In the genomic region with DNA sequence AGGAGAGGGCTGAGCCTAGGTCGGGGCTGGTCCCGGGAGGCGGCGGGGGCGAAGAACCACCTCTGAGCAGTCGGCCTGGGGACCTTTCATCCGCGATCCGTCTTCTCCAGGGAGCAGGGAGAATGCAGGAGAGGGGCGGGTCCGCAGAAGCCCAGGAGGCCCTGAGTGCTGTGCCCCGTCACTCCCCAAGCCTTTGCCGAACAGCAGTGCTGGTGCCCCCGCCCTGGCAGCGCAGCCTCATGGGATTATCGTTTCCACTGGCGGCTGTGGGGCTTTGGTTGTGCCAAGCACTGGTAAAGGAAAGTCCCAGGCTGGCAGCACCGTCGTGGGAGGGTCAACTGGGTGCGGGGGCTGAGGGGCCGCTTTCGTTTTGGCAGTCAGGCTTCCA, we compare ENCODE assay signal across 8 cellular contexts. TPM values are rescaled to one million over a fixed set of nuclear protein-coding genes. Genes with fewer than 3 reads are reported as not detected.
DNase-seq lines count a peak whose midpoint lies in the region; ATAC-seq, FAIRE-seq and TF ChIP-seq lines count a peak whose summit lies in the region.

No MANE protein-coding gene starts in this region.

- DNase-seq in A549 (ENCODE audit: low read depth in 1 of 2, low spot score in 1 of 2) (no peak), H9 (no peak), SIG-M5 treated with dmso at 0.1 percent for 504 hours (lab: John Stamatoyannopoulos, UW; ENCODE audit: unreplicated experiment) (no peak), RCC 7860 (ENCODE audit: low spot score) (no peak), NCI-H524 treated with DMSO at 0.1 percent for 48 hours (lab: John Stamatoyannopoulos, UW) (no peak)

- no peak overlapping the region for H3T11ph ChIP-seq in H9 (ENCODE audit: low read length)

- H2AK5ac ChIP-seq in H9 (ENCODE audit: insufficient read length, low read length), result no peak overlapping the region

- no peak overlapping the region for H2BK120ac ChIP-seq in H9 (ENCODE audit: low read depth, low read length, poor library complexity, severe bottlenecking)

- H3K79me2 ChIP-seq in H9 (ENCODE audit: insufficient read depth, low read length), result peaks cover 6% of the 10 kb centered on the region; the same call in 1 of the 2 replicates

- H4K8ac ChIP-seq in H9 (replicated peaks; ENCODE audit: insufficient read length, low read depth, low read length), result no peak overlapping the region

- H4K20me1 ChIP-seq in H9 (ENCODE audit: control insufficient read depth, insufficient read depth, insufficient read length), result no peaks in the 10 kb centered on the region

- H3K18ac ChIP-seq in H9 (ENCODE audit: insufficient read length, low read depth, low read length), result no peak overlapping the region

- H2BK12ac ChIP-seq in H9 (ENCODE audit: insufficient read length, low read depth, low read length), result no peak overlapping the region

- FAIRE-seq in A549 (lab: Jason Lieb, UNC), result no peak
- FAIRE-seq in RCC 7860 (lab: Jason Lieb, UNC), result no peak

- no peak overlapping the region for H4K5ac ChIP-seq in H9 (ENCODE audit: insufficient read length, low read depth, low read length)

- H3K4me1 ChIP-seq in A549 (peaks cover 17% of the 10 kb centered on the region), H9 (ENCODE audit: insufficient read depth, low read length) (no peaks in the 10 kb centered on the region)

- H3K27ac Mint-ChIP-seq in H9, result 0 out of 7 replicates have a peak overlapping the region, but pooled peaks of 1 of the 3 experiments have one; percentile 42
- peak overlapping the region; percentile 83 for H3K27ac Mint-ChIP-seq in activated T-helper 17 cell treated with anti-CD3 and anti-CD28 coated beads, Interleukin-2, amount 50 U/mL, for 72 hours
- peak overlapping the region; percentile 29 for H3K27ac Mint-ChIP-seq in stimulated activated naive CD8-positive, alpha-beta T cell treated with anti-CD3 and anti-CD28 coated beads, Interleukin-15, Interleukin-2, amounts not matched to agents 100 ng/mL and 50 ng/mL, for 24 hours

- no peak overlapping the region for H3K23ac ChIP-seq in H9 (ENCODE audit: insufficient read length, low read depth, low read length)

- no peak for TF ChIP-seq CTCF in A549 (IDR thresholded peaks at IDR 0.05)
- TF ChIP-seq CTCF in H9 (conservative IDR thresholded peaks at IDR 0.05), result no peak

- CTCF ChIA-PET in A549 (lab: Yijun Ruan, JAX), result interaction anchor here (0.8 to 1.7 kb wide), 2 partner anchors 9 to 31 kb away, joined by 3 to 8 read pairs; a partner anchor contains a TSS

- no peak for TF ChIP-seq POLR2A in A549 (IDR thresholded peaks at IDR 0.05; ENCODE audit: low read length)

- no peaks in the 10 kb centered on the region for H3K9me3 ChIP-seq in A549
- H3K9me3 ChIP-seq in H9 (ENCODE audit: control insufficient read depth, low read depth, low read length), result no peaks in the 10 kb centered on the region
- no peaks in the 10 kb centered on the region for H3K9me3 ChIP-seq in iPS-18c (ENCODE audit: control insufficient read depth, insufficient read depth, low read length)

- peak overlapping the region; percentile 98 to 99 for H3K27ac ChIP-seq in A549
- H3K27ac ChIP-seq in H9 (ENCODE audit: insufficient read length, low read depth, low read length), result no peak overlapping the region

- ATAC-seq in A549, result peak; percentile 37 to 68; a peak in 3 of 6 replicates
- no peak for ATAC-seq in activated T-helper 17 cell treated with anti-CD3 and anti-CD28 coated beads, Interleukin-2, amount 50 U/mL, for 72 hours (replicated peaks)

- H3K4me1 Mint-ChIP-seq in H9, result peaks cover 8 to 14% of the 10 kb centered on the region in 2 experiments
- H3K4me1 Mint-ChIP-seq in activated T-helper 17 cell treated with anti-CD3 and anti-CD28 coated beads, Interleukin-2, amount 50 U/mL, for 72 hours, result peaks cover 17% of the 10 kb centered on the region
- peaks cover 24% of the 10 kb centered on the region for H3K4me1 Mint-ChIP-seq in stimulated activated naive CD8-positive, alpha-beta T cell treated with anti-CD3 and anti-CD28 coated beads, Interleukin-15, Interleukin-2, amounts not matched to agents 100 ng/mL and 50 ng/mL, for 24 hours (ENCODE audit: low read depth)

- POLR2A ChIA-PET in A549 (lab: Yijun Ruan, JAX), result interaction anchor here (1.3 to 1.6 kb wide), 2 partner anchors 9 to 12 kb away, joined by 8 to 13 read pairs; a partner anchor contains a TSS

- H3K4me3 Mint-ChIP-seq in H9, result peak overlapping the region; percentile 93 to 96
- peak overlapping the region; percentile 100 for H3K4me3 Mint-ChIP-seq in activated T-helper 17 cell treated with anti-CD3 and anti-CD28 coated beads, Interleukin-2, amount 50 U/mL, for 72 hours
- peak overlapping the region; percentile 98 for H3K4me3 Mint-ChIP-seq in stimulated activated naive CD8-positive, alpha-beta T cell treated with anti-CD3 and anti-CD28 coated beads, Interleukin-15, Interleukin-2, amounts not matched to agents 100 ng/mL and 50 ng/mL, for 24 hours

- WGBS in A549 (ENCODE audit: missing lambda C conversion rate), result 1% methylated on average over 18 of the region's 22 CpGs
- WGBS in H9 (ENCODE audit: extremely low coverage, insufficient read length, low lambda C conversion rate), result no CpG with 5 or more reads among the region's 22 CpGs

- TF ChIP-seq RAD21 in A549 (conservative IDR thresholded peaks at IDR 0.05 in 1 of 2, IDR thresholded peaks at IDR 0.05 in 1 of 2), result no peak

- no peak for TF ChIP-seq EP300 in A549 (IDR thresholded peaks at IDR 0.05)

- no peak overlapping the region for H3K56ac ChIP-seq in H9 (ENCODE audit: insufficient read length, low read depth, low read length)

- peaks cover 10 to 25% (median 25%) of the 10 kb centered on the region in 3 experiments for H3K36me3 Mint-ChIP-seq in H9 (ENCODE audit: insufficient read depth in 1 of 3, low read depth in 3 of 3)
- peaks cover 49% of the 10 kb centered on the region for H3K36me3 Mint-ChIP-seq in activated T-helper 17 cell treated with anti-CD3 and anti-CD28 coated beads, Interleukin-2, amount 50 U/mL, for 72 hours (ENCODE audit: low read depth)
- peaks cover 20% of the 10 kb centered on the region for H3K36me3 Mint-ChIP-seq in stimulated activated naive CD8-positive, alpha-beta T cell treated with anti-CD3 and anti-CD28 coated beads, Interleukin-15, Interleukin-2, amounts not matched to agents 100 ng/mL and 50 ng/mL, for 24 hours (ENCODE audit: low read depth)

- H3K14ac ChIP-seq in H9 (ENCODE audit: insufficient read depth, low read length), result no peak overlapping the region

- H2AFZ ChIP-seq in H9 (ENCODE audit: low read length), result no peak overlapping the region

- peak overlapping the region; percentile 65 for H3K4me3 ChIP-seq in A549
- H3K4me3 ChIP-seq in iPS-18c (ENCODE audit: insufficient read depth, low read depth, low read length), result peak overlapping the region; percentile 73

- H3K9ac ChIP-seq in H9 (ENCODE audit: extremely low read depth, insufficient read length, low read length), result peak overlapping the region; percentile 68

- H2BK20ac ChIP-seq in H9 (ENCODE audit: low read depth, low read length, poor library complexity, severe bottlenecking), result no peak overlapping the region

- no peak overlapping the region for H3K4ac ChIP-seq in H9 (ENCODE audit: low read depth, low read length)

- H3K9me3 Mint-ChIP-seq in H9, result no peaks in the 10 kb centered on the region; a peak in 2 of 5 replicates
- no peaks in the 10 kb centered on the region for H3K9me3 Mint-ChIP-seq in activated T-helper 17 cell treated with anti-CD3 and anti-CD28 coated beads, Interleukin-2, amount 50 U/mL, for 72 hours
- no peaks in the 10 kb centered on the region for H3K9me3 Mint-ChIP-seq in stimulated activated naive CD8-positive, alpha-beta T cell treated with anti-CD3 and anti-CD28 coated beads, Interleukin-15, Interleukin-2, amounts not matched to agents 100 ng/mL and 50 ng/mL, for 24 hours

- no peak overlapping the region for H2BK5ac ChIP-seq in H9 (ENCODE audit: insufficient read length, low read length)

- H3K27me3 Mint-ChIP-seq in H9 (ENCODE audit: low read depth), result no peaks in the 10 kb centered on the region
- H3K27me3 Mint-ChIP-seq in activated T-helper 17 cell treated with anti-CD3 and anti-CD28 coated beads, Interleukin-2, amount 50 U/mL, for 72 hours, result no peaks in the 10 kb centered on the region
- H3K27me3 Mint-ChIP-seq in stimulated activated naive CD8-positive, alpha-beta T cell treated with anti-CD3 and anti-CD28 coated beads, Interleukin-15, Interleukin-2, amounts not matched to agents 100 ng/mL and 50 ng/mL, for 24 hours, result no peaks in the 10 kb centered on the region

- peaks cover 5% of the 10 kb centered on the region for H3K79me1 ChIP-seq in H9 (ENCODE audit: insufficient read depth, low read depth, low read length, poor library complexity, severe bottlenecking)

- peaks cover 8% of the 10 kb centered on the region for H3K23me2 ChIP-seq in H9 (ENCODE audit: insufficient read length, low read depth, low read length, poor library complexity, severe bottlenecking)

- H3K4me2 ChIP-seq in A549 (peak overlapping the region; percentile 94), H9 (ENCODE audit: insufficient read depth, insufficient read length, low read length) (peak overlapping the region; percentile 62)

- H4K91ac ChIP-seq in H9 (ENCODE audit: insufficient read length, low read depth, low read length), result no peak overlapping the region

- no peaks in the 10 kb centered on the region for H3K27me3 ChIP-seq in H9 (ENCODE audit: insufficient read depth, low read length)

- H2BK15ac ChIP-seq in H9 (ENCODE audit: low read depth, low read length), result no peak overlapping the region

RNA-seq across cellular contexts. Expression of a gene that starts 0.6 kb away (rescaled TPM):
- polyA plus RNA-seq in A549 (2011; rRNA removed) (21.9 and 25.9 TPM in 2 replicates), A549 (2017; fragmentation: RNase III; extraction: RNeasy Plus Mini Kit Qiagen cat#74134 plus additional on column Dnase treatment) (41.9 to 45.0 TPM (median 42.8 TPM) in 3 replicates)
- 57.4 and 62.8 TPM in 2 replicates for polyA plus RNA-seq in A549 (2012; cell fraction: cytosol; rRNA removed)
- 182 and 262 TPM in 2 replicates for polyA plus RNA-seq in A549 (2012; cell fraction: nucleus; rRNA removed)
- polyA minus RNA-seq in A549 (2011; rRNA and poly(A)+ RNA removed), result 27.8 and 43.8 TPM in 2 replicates
- 53.3 and 54.0 TPM in 2 replicates for total RNA-seq in H9 (2021)
- 10 to 100 TPM; 23.0 to 37.3 TPM for total RNA-seq in activated T-helper 17 cell treated with anti-CD3 and anti-CD28 coated beads, Interleukin-2, amount 50 U/mL, for 72 hours

RNA-seq across cellular contexts. Expression of a gene that starts 5.8 kb away (rescaled TPM):
- polyA plus RNA-seq in A549 (2011; rRNA removed) (not detected in 2 replicates), A549 (2017; fragmentation: RNase III; extraction: RNeasy Plus Mini Kit Qiagen cat#74134 plus additional on column Dnase treatment) (not detected in 3 replicates)
- 0.16 TPM in 1 of 2 replicates, not detected in the other for polyA plus RNA-seq in A549 (2012; cell fraction: cytosol; rRNA removed)
- polyA plus RNA-seq in A549 (2012; cell fraction: nucleus; rRNA removed), result 0.33 and 0.34 TPM in 2 replicates
- not detected in 2 replicates for polyA minus RNA-seq in A549 (2011; rRNA and poly(A)+ RNA removed)
- total RNA-seq in H9 (2021), result 0.28 TPM in 1 of 2 replicates, not detected in the other
- total RNA-seq in activated T-helper 17 cell treated with anti-CD3 and anti-CD28 coated beads, Interleukin-2, amount 50 U/mL, for 72 hours, result under 1 TPM in 1 of 2 donors, not detected in 1; 0.32 TPM

RNA-seq across cellular contexts. Expression of a gene that starts 7.9 kb away (rescaled TPM):
- polyA plus RNA-seq in A549 (2011; rRNA removed), result 2,621 and 3,507 TPM in 2 replicates
- polyA plus RNA-seq in A549 (2012; cell fraction: cytosol; rRNA removed), result 9,728 and 10,634 TPM in 2 replicates
- 6,217 and 7,236 TPM in 2 replicates for polyA plus RNA-seq in A549 (2012; cell fraction: nucleus; rRNA removed)
- 3,378 to 3,689 TPM (median 3,626 TPM) in 3 replicates for polyA plus RNA-seq in A549 (2017; fragmentation: RNase III; extraction: RNeasy Plus Mini Kit Qiagen cat#74134 plus additional on column Dnase treatment)
- 2,806 and 2,960 TPM in 2 replicates for polyA minus RNA-seq in A549 (2011; rRNA and poly(A)+ RNA removed)
- total RNA-seq in H9 (2021), result 3,874 and 3,923 TPM in 2 replicates
- total RNA-seq in activated T-helper 17 cell treated with anti-CD3 and anti-CD28 coated beads, Interleukin-2, amount 50 U/mL, for 72 hours, result 1,000 to 10,000 TPM; 4,570 to 4,579 TPM

RNA-seq across cellular contexts. Expression of a gene that starts 8.8 kb away (rescaled TPM):
- polyA plus RNA-seq in A549 (2011; rRNA removed) (not detected in 2 replicates), A549 (2017; fragmentation: RNase III; extraction: RNeasy Plus Mini Kit Qiagen cat#74134 plus additional on column Dnase treatment) (0.25 to 0.32 TPM (median 0.26 TPM) in 3 replicates)
- polyA plus RNA-seq in A549 (2012; cell fraction: cytosol; rRNA removed), result 0.11 and 0.16 TPM in 2 replicates
- polyA plus RNA-seq in A549 (2012; cell fraction: nucleus; rRNA removed), result 0.71 and 1.2 TPM in 2 replicates
- polyA minus RNA-seq in A549 (2011; rRNA and poly(A)+ RNA removed), result not detected in 2 replicates
- 1.3 and 1.7 TPM in 2 replicates for total RNA-seq in H9 (2021)
- total RNA-seq in activated T-helper 17 cell treated with anti-CD3 and anti-CD28 coated beads, Interleukin-2, amount 50 U/mL, for 72 hours, result 1 to 10 TPM in 1 of 2 donors, not detected in 1; 1.0 TPM

RNA-seq across cellular contexts. Expression of a gene that starts 11.5 kb away (rescaled TPM):
- polyA plus RNA-seq in A549 (2011; rRNA removed) (11.9 and 12.9 TPM in 2 replicates), A549 (2017; fragmentation: RNase III; extraction: RNeasy Plus Mini Kit Qiagen cat#74134 plus additional on column Dnase treatment) (33.9 to 34.9 TPM (median 34.8 TPM) in 3 replicates)
- polyA plus RNA-seq in A549 (2012; cell fraction: cytosol; rRNA removed), result 23.7 and 27.7 TPM in 2 replicates
- 26.8 and 30.6 TPM in 2 replicates for polyA plus RNA-seq in A549 (2012; cell fraction: nucleus; rRNA removed)
- 8.6 and 9.5 TPM in 2 replicates for polyA minus RNA-seq in A549 (2011; rRNA and poly(A)+ RNA removed)
- 49.1 and 50.4 TPM in 2 replicates for total RNA-seq in H9 (2021)
- total RNA-seq in activated T-helper 17 cell treated with anti-CD3 and anti-CD28 coated beads, Interleukin-2, amount 50 U/mL, for 72 hours, result 10 to 100 TPM; 12.4 to 28.5 TPM
